Comparison of ENCODE assay signal across 8 cellular contexts in genomic region chr5:181245427-181246275, GRCh38. TPM values are rescaled to one million over a fixed set of nuclear protein-coding genes. Genes with fewer than 3 reads are reported as not detected.
DNase-seq lines count a peak whose midpoint lies in the region; ATAC-seq, FAIRE-seq and TF ChIP-seq lines count a peak whose summit lies in the region.

No MANE protein-coding gene starts in this region.

- TF ChIP-seq CTCF in MCF 10A (IDR thresholded peaks at IDR 0.05; ENCODE audit: unreplicated experiment) (no peak), mucosa of descending colon (IDR thresholded peaks at IDR 0.05) (no peak), D721Med (IDR thresholded peaks at IDR 0.05; ENCODE audit: insufficient read depth, missing control alignments) (no peak)

- peak overlapping the region; percentile 99 for H3K27ac Mint-ChIP-seq in MCF 10A (ENCODE audit: low read depth, unreplicated experiment)

- peak overlapping the region; percentile 99 for H3K4me3 Mint-ChIP-seq in MCF 10A (ENCODE audit: unreplicated experiment)

- ATAC-seq in GM19351 (IDR thresholded peaks at IDR 0.05; ENCODE audit: unreplicated experiment), result peak; percentile 1
- ATAC-seq in HG03342 (IDR thresholded peaks at IDR 0.05; ENCODE audit: unreplicated experiment), result peak; percentile 1
- ATAC-seq in mucosa of descending colon, result peak; percentile 3
- no peak for ATAC-seq in HG03108 (IDR thresholded peaks at IDR 0.05; ENCODE audit: unreplicated experiment)

- BruUV-seq in MCF 10A (replicated peaks; lab: Mats Ljungman, UMichigan), result no TSS peak

- H3K4me1 Mint-ChIP-seq in MCF 10A (ENCODE audit: insufficient read depth, unreplicated experiment), result peaks cover 62% of the 10 kb centered on the region

- H3K36me3 ChIP-seq in mucosa of descending colon (ENCODE audit: low read depth), result no peaks in the 10 kb centered on the region

- H3K9me3 Mint-ChIP-seq in MCF 10A (ENCODE audit: unreplicated experiment), result no peaks in the 10 kb centered on the region

- POLR2A ChIA-PET in MCF 10A (lab: Yijun Ruan, JAX), result interaction anchor here (0.7 to 19.6 kb wide), 12 partner anchors 9 to 415 kb away, joined by 3 to 476 read pairs (median 9); partner anchors contain the start of genes TRIM41, TRIM52 and TRIM7

- no peaks in the 10 kb centered on the region for H3K9me3 ChIP-seq in mucosa of descending colon

- H3K4me1 ChIP-seq in mucosa of descending colon (ENCODE audit: low read depth), result peaks cover 44% of the 10 kb centered on the region

- DNase-seq in MCF 10A (ENCODE audit: unreplicated experiment) (peak; percentile 36), mucosa of descending colon (no peak), D721Med (ENCODE audit: insufficient read length, low spot score) (no peak), superior temporal gyrus (ENCODE audit: extremely low spot score) (no peak), H4 (ENCODE audit: low spot score) (no peak)

- H3K36me3 Mint-ChIP-seq in MCF 10A (ENCODE audit: insufficient read depth, unreplicated experiment), result peaks cover 49% of the 10 kb centered on the region

- no peaks in the 10 kb centered on the region for H3K27me3 Mint-ChIP-seq in MCF 10A (ENCODE audit: insufficient read depth, unreplicated experiment)

- no peak for FAIRE-seq in D721Med (lab: Jason Lieb, UNC)

- intact Hi-C loops in MCF 10A (cut with micrococcal nuclease) (loop anchor here (2.0 kb wide), 2 partner anchors 15 to 63 kb away; partner anchors contain the start of gene TRIM52), mucosa of descending colon (cut with DNase I, micrococcal nuclease) (no loop called here)

- H3K4me3 ChIP-seq in mucosa of descending colon, result peak overlapping the region; percentile 69

- CTCF ChIA-PET in MCF 10A (lab: Yijun Ruan, JAX), result interaction anchor here (0.5 to 1.1 kb wide), 3 partner anchors 10 to 54 kb away, joined by 3 to 5 read pairs (median 3); no protein-coding TSS in a partner anchor

RNA-seq across cellular contexts. Expression of gene RACK1, which starts 1.9 kb away (rescaled TPM):
- total RNA-seq in MCF 10A (2022) (2,995 and 4,050 TPM in 2 replicates), mucosa of descending colon (1,000 to 10,000 TPM; 1,078 to 1,367 (median 1,218) TPM)
- total RNA-seq in H4 (2014; rRNA removed; shearing (Covaris generic)), result 4,964 and 5,175 TPM in 2 replicates

RNA-seq across cellular contexts. Expression of gene TRIM52, which starts 15.3 kb away (rescaled TPM):
- total RNA-seq in MCF 10A (2022), result 12.5 and 16.1 TPM in 2 replicates
- total RNA-seq in mucosa of descending colon, result 10 to 100 TPM; 11.6 to 18.8 (median 15.8) TPM
- total RNA-seq in H4 (2014; rRNA removed; shearing (Covaris generic)), result 7.6 and 11.5 TPM in 2 replicates

RNA-seq across cellular contexts. Expression of gene TRIM41, which starts 22.6 kb away (rescaled TPM):
- 42.8 and 49.4 TPM in 2 replicates for total RNA-seq in MCF 10A (2022)
- total RNA-seq in mucosa of descending colon, result 10 to 100 TPM; 25.6 to 34.0 (median 27.6) TPM
- total RNA-seq in H4 (2014; rRNA removed; shearing (Covaris generic)), result 10.5 and 12.0 TPM in 2 replicates

RNA-seq across cellular contexts. Expression of gene TRIM7, which starts 40.7 kb away (rescaled TPM):
- 26.3 and 27.0 TPM in 2 replicates for total RNA-seq in MCF 10A (2022)
- total RNA-seq in mucosa of descending colon, result 1 to 10 TPM; 1.5 to 3.9 (median 3.2) TPM
- 0.10 and 0.27 TPM in 2 replicates for total RNA-seq in H4 (2014; rRNA removed; shearing (Covaris generic))
